In genomic region chrX:86171366-86171765, GRCh38 we compare ENCODE assay signal across 10 cellular contexts. TPM values are rescaled to one million over a fixed set of nuclear protein-coding genes. Genes with fewer than 3 reads are reported as not detected.
DNase-seq lines count a peak whose midpoint lies in the region; ATAC-seq, FAIRE-seq and TF ChIP-seq lines count a peak whose summit lies in the region.
"Had no signal": no experiment of that assay in that cellular context is flagged by ENCODE, and none has a peak within 500 bp of the region (broad histone marks: within the 10 kb centered on the region; RNA-seq: fewer than 3 reads in every experiment).

No MANE protein-coding gene starts in this region.

- POLR2A ChIA-PET in MCF 10A (lab: Yijun Ruan, JAX), result no interaction called here
- POLR2A ChIA-PET in IMR-90 (lab: Charles Lee; ENCODE audit: unreplicated experiment), result no interaction called here
- POLR2A ChIA-PET in H1 (lab: Charles Lee; ENCODE audit: partially characterized antibody), result no interaction called here

- no peak overlapping the region for H2BK120ac ChIP-seq in IMR-90 (ENCODE audit: low read depth, low read length)
- no peak overlapping the region for H2BK120ac ChIP-seq in H1 (replicated peaks; ENCODE audit: low read depth, low read length)

- H3K27me3 ChIP-seq in breast epithelium (peaks cover 0 to 33% of the 10 kb centered on the region in 2 donors), IMR-90 (ENCODE audit: control insufficient read depth, insufficient read depth, low read length) (no peaks in the 10 kb centered on the region), H1 (replicated peaks in 1 of 4; ENCODE audit: control insufficient read depth in 3 of 4, extremely low read depth in 1 of 4, insufficient read depth in 3 of 4, low read length in 3 of 4) (no peaks in the 10 kb centered on the region)

- no peak for TF ChIP-seq EP300 in H1 (IDR thresholded peaks at IDR 0.05; ENCODE audit: borderline replicate concordance in 1 of 2, low read depth in 2 of 2, low read length in 2 of 2)

- H2BK5ac ChIP-seq in IMR-90 (ENCODE audit: low read depth, low read length, poor library complexity, severe bottlenecking) (no peak overlapping the region), H1 (ENCODE audit: low read depth, low read length) (no peak overlapping the region)

- no peaks in the 10 kb centered on the region for H3K9me1 ChIP-seq in IMR-90 (ENCODE audit: insufficient read depth, low read length)

- peak; percentile 88 for FAIRE-seq in H1 (lab: Jason Lieb, UNC)
- FAIRE-seq: islet of Langerhans had no signal

- peak; percentile 72 for ATAC-seq in IMR-90 (ENCODE audit: low read depth)
- no peak for ATAC-seq in GM21515 (IDR thresholded peaks at IDR 0.05; ENCODE audit: unreplicated experiment)
- ATAC-seq: stimulated activated naive CD8-positive, alpha-beta T cell treated with anti-CD3 and anti-CD28 coated beads, Interleukin-15, Interleukin-2, amounts not matched to agents 100 U/mL and 50 U/mL, for 24 hours had no signal

- H3K36me3 ChIP-seq in breast epithelium, result no peaks in the 10 kb centered on the region
- H3K36me3 ChIP-seq in IMR-90 (ENCODE audit: control insufficient read depth, insufficient read depth, low read length), result no peaks in the 10 kb centered on the region
- no peaks in the 10 kb centered on the region for H3K36me3 ChIP-seq in H1 (ENCODE audit: control insufficient read depth in 2 of 4, insufficient read depth in 4 of 4, low read length in 3 of 4)

- no peaks in the 10 kb centered on the region for H4K20me1 ChIP-seq in IMR-90 (ENCODE audit: insufficient read depth, low read length)
- no peaks in the 10 kb centered on the region for H4K20me1 ChIP-seq in H1 (replicated peaks in 1 of 2; ENCODE audit: control insufficient read depth in 1 of 2, insufficient read depth in 2 of 2, low read length in 2 of 2)

- H3K4ac ChIP-seq in IMR-90 (ENCODE audit: low read depth, low read length) (no peak overlapping the region), H1 (replicated peaks; ENCODE audit: insufficient read length, low read depth, low read length) (no peak overlapping the region)

- no peak overlapping the region for H3K4me3 Mint-ChIP-seq in MCF 10A (ENCODE audit: unreplicated experiment)

- H3K4me1 Mint-ChIP-seq in MCF 10A (ENCODE audit: insufficient read depth, unreplicated experiment), result no peaks in the 10 kb centered on the region

- no peaks in the 10 kb centered on the region for H3K79me2 ChIP-seq in H1 (ENCODE audit: control insufficient read depth in 1 of 2, insufficient read depth in 2 of 2, low read length in 2 of 2)

- no peak overlapping the region for H3K4me3 ChIP-seq in breast epithelium
- H3K4me3 ChIP-seq in IMR-90 (ENCODE audit: insufficient read depth, low read depth, low read length), result no peak overlapping the region
- no peak overlapping the region for H3K4me3 ChIP-seq in H1 (ENCODE audit: extremely low read depth in 1 of 4, insufficient read depth in 2 of 4, low read depth in 3 of 4, low read length in 4 of 4)

- TF ChIP-seq RAD21 in IMR-90 (IDR thresholded peaks at IDR 0.05; ENCODE audit: low read length) (peak; percentile 66), H1 (IDR thresholded peaks at IDR 0.05 in 1 of 2, conservative IDR thresholded peaks at IDR 0.05 in 1 of 2; ENCODE audit: low read depth in 2 of 2, low read length in 2 of 2) (peak; percentile 66 to 76)

- no peak overlapping the region for H2AK9ac ChIP-seq in IMR-90 (replicated peaks; ENCODE audit: low read depth, low read length, poor library complexity)

- dilution Hi-C loops in IMR-90 (cut with HindIII; ENCODE audit: low sequenced_read_pairs, unreplicated experiment), result no loop called here

- no peak overlapping the region for H4K8ac ChIP-seq in IMR-90 (ENCODE audit: low read depth in 2 of 2, low read length in 2 of 2)
- H4K8ac ChIP-seq in H1 (ENCODE audit: extremely low read depth, insufficient read depth, low read length), result no peak overlapping the region

- H3K14ac ChIP-seq in IMR-90 (replicated peaks; ENCODE audit: low read depth, low read length) (no peak overlapping the region), H1 (ENCODE audit: insufficient read length) (no peak overlapping the region)

- BruUV-seq in MCF 10A (replicated peaks; lab: Mats Ljungman, UMichigan) (no TSS peak), IMR-90 (replicated peaks; lab: Mats Ljungman, UMichigan) (no TSS peak)

- no peak overlapping the region for H3K27ac Mint-ChIP-seq in MCF 10A (ENCODE audit: low read depth, unreplicated experiment)

- CTCF ChIA-PET in MCF 10A (lab: Yijun Ruan, JAX) (interaction anchor here (2.2 kb wide), 1 partner anchor 38 kb away, joined by 4 read pairs; no protein-coding TSS in a partner anchor), IMR-90 (lab: Yijun Ruan, JAX) (no interaction called here), H1 (lab: Charles Lee; ENCODE audit: partially characterized antibody) (interaction anchor here (1.1 to 3.1 kb wide), 8 partner anchors 9 to 543 kb away, joined by 3 to 14 read pairs (median 6); no protein-coding TSS in a partner anchor)

- H3K4me2 ChIP-seq in IMR-90 (ENCODE audit: low read depth, low read length) (no peak overlapping the region), H1 (ENCODE audit: insufficient read depth in 1 of 2, low read depth in 2 of 2, low read length in 2 of 2) (no peak overlapping the region)

- H2BK12ac ChIP-seq in H1 (ENCODE audit: low read depth, low read length), result no peak overlapping the region

- no peaks in the 10 kb centered on the region for H3K4me1 ChIP-seq in breast epithelium
- H3K4me1 ChIP-seq in IMR-90 (ENCODE audit: control insufficient read depth, insufficient read depth, low read length), result no peaks in the 10 kb centered on the region
- no peaks in the 10 kb centered on the region for H3K4me1 ChIP-seq in H1 (replicated peaks in 1 of 4; ENCODE audit: control insufficient read depth in 3 of 4, insufficient read depth in 4 of 4, low read length in 3 of 4)

- no peaks in the 10 kb centered on the region for H3K9me3 Mint-ChIP-seq in MCF 10A (ENCODE audit: unreplicated experiment)

- TF ChIP-seq CTCF in MCF 10A (IDR thresholded peaks at IDR 0.05; ENCODE audit: unreplicated experiment) (peak; percentile 26), breast epithelium (IDR thresholded peaks at IDR 0.05) (no peak), IMR-90 (conservative IDR thresholded peaks at IDR 0.05; ENCODE audit: low read depth, low read length) (peak; percentile 58), H1 (IDR thresholded peaks at IDR 0.05; ENCODE audit: control extremely low read depth in 1 of 3, insufficient read depth in 1 of 3, low read depth in 1 of 3, low read length in 3 of 3) (peak; percentile 44 to 70 (median 59))

- intact Hi-C loops in MCF 10A (cut with micrococcal nuclease) (loop anchor here (5.0 kb wide), 1 partner anchor 559 kb away; no protein-coding TSS in a partner anchor), breast epithelium (cut with DNase I; ENCODE audit: low total_unique reads) (no loop called here), IMR-90 (cut with micrococcal nuclease) (loop anchor here (1.0 to 5.0 kb wide), 2 partner anchors 544 to 559 kb away; no protein-coding TSS in a partner anchor)

- H4K91ac ChIP-seq in IMR-90 (ENCODE audit: insufficient read depth, low read depth, low read length) (no peak overlapping the region), H1 (replicated peaks; ENCODE audit: insufficient read length, low read length) (no peak overlapping the region)

- H3K27me3 Mint-ChIP-seq in MCF 10A (ENCODE audit: insufficient read depth, unreplicated experiment), result peaks cover 71% of the 10 kb centered on the region

- TF ChIP-seq POLR2A in breast epithelium (IDR thresholded peaks at IDR 0.05) (no peak), IMR-90 (IDR thresholded peaks at IDR 0.05; ENCODE audit: low read depth, low read length) (no peak), H1 (IDR thresholded peaks at IDR 0.05; ENCODE audit: control extremely low read depth in 1 of 2, low read depth in 2 of 2, low read length in 2 of 2) (no peak)

- H3K9ac ChIP-seq in IMR-90 (ENCODE audit: low read depth, low read length) (no peak overlapping the region), H1 (replicated peaks in 1 of 4; ENCODE audit: extremely low read depth in 1 of 4, low read depth in 3 of 4, low read length in 3 of 4) (no peak overlapping the region)

- no CpG with 5 or more reads among the region's 3 CpGs for WGBS in IMR-90 (ENCODE audit: extremely low coverage in 2 of 2, insufficient read length in 1 of 2), 2 experiments
- WGBS in H1 (ENCODE audit: extremely low coverage in 1 of 2, insufficient coverage in 1 of 2, insufficient read length in 1 of 2, insufficient replicate concordance in 2 of 2, low coverage in 1 of 2, low lambda C conversion rate in 2 of 2, missing lambda C conversion rate in 1 of 2), 2 experiments, result 30% methylated on average over 3 of the region's 3 CpGs; no CpG with 5 or more reads in 1 of the 2 experiments

- H2BK15ac ChIP-seq in IMR-90 (ENCODE audit: low read depth, low read length), result no peak overlapping the region
- no peak overlapping the region for H2BK15ac ChIP-seq in H1 (ENCODE audit: low read length)

- H3K9me3 ChIP-seq in breast epithelium (no peaks in the 10 kb centered on the region), IMR-90 (ENCODE audit: control insufficient read depth, insufficient read depth, low read length) (no peaks in the 10 kb centered on the region), H1 (ENCODE audit: insufficient read depth in 2 of 2, low read depth in 1 of 2, low read length in 1 of 2) (no peaks in the 10 kb centered on the region)

- no peak overlapping the region for H3K56ac ChIP-seq in IMR-90 (ENCODE audit: extremely low read depth, insufficient read depth, low read length)
- H3K56ac ChIP-seq in H1 (replicated peaks; ENCODE audit: insufficient read length, low read depth, low read length), result no peak overlapping the region

- H3K36me3 Mint-ChIP-seq in MCF 10A (ENCODE audit: insufficient read depth, unreplicated experiment), result no peaks in the 10 kb centered on the region

- H4K5ac ChIP-seq in IMR-90 (ENCODE audit: low read depth, low read length), result no peak overlapping the region
- no peak overlapping the region for H4K5ac ChIP-seq in H1 (ENCODE audit: insufficient read length, low read depth, low read length)

- no peak overlapping the region for H2AFZ ChIP-seq in IMR-90 (replicated peaks; ENCODE audit: low read length, poor library complexity)
- no peak overlapping the region for H2AFZ ChIP-seq in H1 (ENCODE audit: low read length)

- H2BK20ac ChIP-seq in IMR-90 (ENCODE audit: low read depth, low read length) (no peak overlapping the region), H1 (ENCODE audit: low read length) (no peak overlapping the region)

- no peak overlapping the region for H3K18ac ChIP-seq in IMR-90 (ENCODE audit: low read depth, low read length)
- H3K18ac ChIP-seq in H1 (ENCODE audit: extremely low read depth, low read length), result no peak overlapping the region

- H3K27ac ChIP-seq in breast epithelium, result no peak overlapping the region
- no peak overlapping the region for H3K27ac ChIP-seq in IMR-90 (ENCODE audit: insufficient read depth, low read length)
- H3K27ac ChIP-seq in H1 (ENCODE audit: low read depth, low read length), result no peak overlapping the region

- DNase-seq in MCF 10A (ENCODE audit: unreplicated experiment) (peak; percentile 61), breast epithelium (ENCODE audit: low spot score in 2 of 2) (no peak), IMR-90 (peak; percentile 64), H1 (ENCODE audit: low read depth in 1 of 2, low spot score in 2 of 2) (peak; percentile 23 to 44), G401 (ENCODE audit: low spot score) (no peak), SIG-M5 treated with dmso at 0.1 percent for 504 hours (lab: John Stamatoyannopoulos, UW; ENCODE audit: unreplicated experiment) (no peak)
- DNase-seq in activated CD4-positive, alpha-beta T cell treated with anti-CD3 and anti-CD28 coated beads, Interleukin-2, amount 50 U/mL, for 48 hours, result no peak
- DNase-seq: stimulated activated naive CD8-positive, alpha-beta T cell treated with anti-CD3 and anti-CD28 coated beads, Interleukin-15, Interleukin-2, amounts not matched to agents 100 U/mL and 50 U/mL, for 24 hours had no signal

- H3K23ac ChIP-seq in IMR-90 (ENCODE audit: low read depth, low read length) (no peak overlapping the region), H1 (ENCODE audit: insufficient read length) (no peak overlapping the region)

- no peak overlapping the region for H2AK5ac ChIP-seq in IMR-90 (ENCODE audit: low read depth, low read length)
- no peak overlapping the region for H2AK5ac ChIP-seq in H1 (ENCODE audit: low read depth, low read length)

- no peaks in the 10 kb centered on the region for H3K79me1 ChIP-seq in IMR-90 (ENCODE audit: low read depth in 1 of 2, low read length in 2 of 2)
- H3K79me1 ChIP-seq in H1 (ENCODE audit: low read depth, low read length), result no peaks in the 10 kb centered on the region

- H3K23me2 ChIP-seq in H1 (ENCODE audit: low read depth, low read length), result no peaks in the 10 kb centered on the region

- in situ Hi-C loops in IMR-90 (cut with MboI; ENCODE audit: low sequenced_read_pairs), result no loop called here
- in situ Hi-C loops in G401 (cut with HindIII; ENCODE audit: low sequenced_read_pairs), result no loop called here

RNA-seq across cellular contexts. Expression of gene DACH2, which starts 23.1 kb away (rescaled TPM):
- total RNA-seq in MCF 10A (2022) (not detected in 2 replicates), breast epithelium (under 1 TPM in 1 of 3 donors, not detected in 2; 0.29 TPM), IMR-90 (2012; rRNA removed) (3.8 and 4.4 TPM in 2 replicates)
- polyA plus RNA-seq in IMR-90 (2012; rRNA removed) (2.2 and 2.8 TPM in 2 replicates), H1 (2011; rRNA removed) (1.0 and 1.6 TPM in 2 replicates)
- polyA plus RNA-seq in IMR-90 (2012; cell fraction: cytosol; rRNA removed), result 1.0 and 1.2 TPM in 2 replicates
- 1.7 and 4.8 TPM in 2 replicates for polyA plus RNA-seq in IMR-90 (2012; cell fraction: nucleus; rRNA removed; ENCODE audit: low replicate concordance)
- total RNA-seq in H1 (2021; fragmentation: NEBNext Ultra II Directional; extraction: Animal tissue kit (Norgen Biotek cat#: 25700)), result 1.8 TPM in 2 replicates
- polyA plus RNA-seq in H1 (2011; cell fraction: cytosol; rRNA removed), result 1.7 TPM
- polyA plus RNA-seq in H1 (2011; cell fraction: nucleus; rRNA removed), result 3.0 TPM
- 1.0 to 1.4 TPM (median 1.1 TPM) in 4 replicates for polyA plus RNA-seq in H1 (2012, experiment 1 of 2)
- polyA plus RNA-seq in H1 (2012, experiment 2 of 2), result 0.58 TPM
- polyA plus RNA-seq in H1 (2013, experiment 1 of 2), result 1.6 TPM
- polyA plus RNA-seq in H1 (2013, experiment 2 of 2), result 1.1 TPM
- 4.6 and 5.7 TPM in 2 replicates for polyA minus RNA-seq in H1 (2011; rRNA and poly(A)+ RNA removed)
- 1.4 TPM for polyA minus RNA-seq in H1 (2011; cell fraction: cytosol; rRNA and poly(A)+ RNA removed)
- 16.5 TPM for polyA minus RNA-seq in H1 (2011; cell fraction: nucleus; rRNA and poly(A)+ RNA removed)
- not detected in 2 replicates for total RNA-seq in G401 (2014; rRNA removed; shearing (Covaris generic))

Comparison
In these comparisons a context has a peak if more than half of its experiments do, and no peak if none do; other contexts are left out.
1. DNase-seq: peak in MCF 10A (single experiment), IMR-90 (single experiment) and H1 (2 of 2); none in breast epithelium (0 of 2), G401 (single experiment), SIG-M5 treated with dmso at 0.1 percent for 504 hours (single experiment) and activated CD4-positive, alpha-beta T cell treated with anti-CD3 and anti-CD28 coated beads, Interleukin-2, amount 50 U/mL, for 48 hours (0 of 2).
2. CTCF ChIP-seq: peak in MCF 10A (single experiment), IMR-90 (single experiment) and H1 (3 of 3); none in breast epithelium (0 of 3).